In the genomic region with DNA sequence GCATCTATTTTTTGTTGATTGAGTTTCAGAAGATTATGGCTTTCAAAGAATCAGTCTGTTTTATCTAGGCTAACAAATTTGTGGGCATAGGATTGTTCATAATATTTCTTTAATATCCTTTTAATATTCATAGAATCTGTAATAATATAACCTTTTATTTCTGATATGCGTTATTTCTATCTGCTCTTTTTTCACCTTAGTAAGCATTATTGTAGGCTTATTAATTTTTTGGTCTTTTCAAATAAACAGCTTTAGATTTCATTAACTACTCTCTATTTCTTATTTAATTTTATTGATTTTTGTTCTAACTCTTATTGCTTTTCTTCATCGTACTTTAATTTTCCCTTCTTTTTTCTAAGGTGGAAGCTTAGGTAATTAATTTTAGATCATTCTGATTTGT, we compare ENCODE assay signal across 39 cellular contexts.
"Had no signal": no experiment of that assay in that cellular context is flagged by ENCODE, and none has a peak within 500 bp of the region (broad histone marks: within the 10 kb centered on the region; RNA-seq: fewer than 3 reads in every experiment).

No MANE protein-coding gene starts in this region.

- H3K36me3 Mint-ChIP-seq: activated CD4-positive, alpha-beta memory T cell treated with anti-CD3 and anti-CD28 coated beads for 36 hours; activated naive CD8-positive, alpha-beta T cell treated with anti-CD3 and anti-CD28 coated beads, Interleukin-2, amount 10 ng/mL, durations not matched to agents 7 days and 5 days; brain had no signal

- H3K36me3 ChIP-seq: ascending aorta, cardiac muscle cell had no signal

- H3K4me3 Mint-ChIP-seq: activated B cell treated with CpG ODN at 0.5 μM for 24 hours; activated CD4-positive, alpha-beta memory T cell treated with anti-CD3 and anti-CD28 coated beads for 36 hours; activated CD4-positive, alpha-beta T cell treated with anti-CD3 and anti-CD28 coated beads, Interleukin-2, amount 10 ng/mL, durations not matched to agents 24 days and 14 days; activated CD8-positive, alpha-beta T cell treated with anti-CD3 and anti-CD28 coated beads for 36 hours; activated naive CD4-positive, alpha-beta T cell treated with anti-CD3 and anti-CD28 coated beads for 36 hours; activated naive CD8-positive, alpha-beta T cell treated with anti-CD3 and anti-CD28 coated beads, Interleukin-2, amount 10 ng/mL, durations not matched to agents 7 days and 5 days; activated naive CD8-positive, alpha-beta T cell treated with anti-CD3 and anti-CD28 coated beads, Interleukin-2, amount 50 U/mL, for 24 hours; activated T-cell treated with anti-CD3 and anti-CD28 coated beads, Interleukin-2, amount 50 U/mL, for 4 hours; activated T-cell treated with anti-CD3 and anti-CD28 coated beads, Interleukin-2, amount 50 U/mL, for 72 hours; activated T-helper 1 cell treated with anti-CD3 and anti-CD28 coated beads, Interleukin-12 subunit alpha, Interleukin-12 subunit beta, Interleukin-2, Interleukin-4 antibody, amounts not matched to agents 30 ng/mL and 10 ng/mL and 1 ng/mL, durations not matched to agents 14 hours and 24 hours and 36 hours; activated T-helper 17 cell treated with anti-CD3 and anti-CD28 coated beads, Interleukin-2, amount 50 U/mL, for 72 hours; brain; central memory CD8-positive, alpha-beta T cell; T-helper 1 cell treated with Interleukin-12 subunit alpha and Interleukin-12 subunit beta and Interleukin-4 antibody, amounts not matched to agents 30 μg/mL and 1 μg/mL, for 36 hours; T-helper 2 cell treated with Interferon-gamma antibody and Interleukin-4, amounts not matched to agents 5 μg/mL and 100 μg/mL, for 36 hours had no signal

- H3K9me3 ChIP-seq: ascending aorta had no signal

- H3K27ac ChIP-seq: ascending aorta, cardiac muscle cell, VCaP had no signal

- H3K27ac Mint-ChIP-seq: activated B cell treated with CpG ODN at 0.5 μM for 24 hours; activated CD4-positive, alpha-beta memory T cell treated with anti-CD3 and anti-CD28 coated beads for 36 hours; activated CD4-positive, alpha-beta T cell treated with anti-CD3 and anti-CD28 coated beads, Interleukin-2, amount 10 ng/mL, durations not matched to agents 24 days and 14 days; activated CD8-positive, alpha-beta T cell treated with anti-CD3 and anti-CD28 coated beads for 36 hours; activated naive CD4-positive, alpha-beta T cell treated with anti-CD3 and anti-CD28 coated beads for 36 hours; activated naive CD4-positive, alpha-beta T cell treated with anti-CD3 and anti-CD28 coated beads, Interleukin-2, amount 50 U/mL, for 72 hours; activated naive CD8-positive, alpha-beta T cell treated with anti-CD3 and anti-CD28 coated beads, Interleukin-2, amount 10 ng/mL, durations not matched to agents 7 days and 5 days; activated naive CD8-positive, alpha-beta T cell treated with anti-CD3 and anti-CD28 coated beads, Interleukin-2, amount 50 U/mL, for 24 hours; activated T-cell treated with anti-CD3 and anti-CD28 coated beads, Interleukin-2, amount 50 U/mL, for 72 hours; activated T-helper 1 cell treated with anti-CD3 and anti-CD28 coated beads, Interleukin-12 subunit alpha, Interleukin-12 subunit beta, Interleukin-2, Interleukin-4 antibody, amounts not matched to agents 30 ng/mL and 10 ng/mL and 1 ng/mL, durations not matched to agents 14 hours and 24 hours and 36 hours; activated T-helper 17 cell treated with anti-CD3 and anti-CD28 coated beads, Interleukin-2, amount 50 U/mL, for 72 hours; brain; T-helper 1 cell treated with Interleukin-12 subunit alpha and Interleukin-12 subunit beta and Interleukin-4 antibody, amounts not matched to agents 30 μg/mL and 1 μg/mL, for 36 hours; T-helper 2 cell treated with Interferon-gamma antibody and Interleukin-4, amounts not matched to agents 5 μg/mL and 100 μg/mL, for 36 hours had no signal

- H3K4me1 ChIP-seq: ascending aorta had no signal

- FAIRE-seq: bronchial epithelial cell, TTC549 had no signal

- H3K27me3 ChIP-seq: ascending aorta, cardiac muscle cell had no signal

- H3K9me3 Mint-ChIP-seq: activated CD4-positive, alpha-beta T cell treated with anti-CD3 and anti-CD28 coated beads, Interleukin-2, amount 10 ng/mL, durations not matched to agents 24 days and 14 days had no signal

- H3K4me1 Mint-ChIP-seq: activated B cell treated with CpG ODN at 0.5 μM for 24 hours; activated CD4-positive, alpha-beta T cell treated with anti-CD3 and anti-CD28 coated beads, Interleukin-2, amount 10 ng/mL, durations not matched to agents 24 days and 14 days; activated naive CD8-positive, alpha-beta T cell treated with anti-CD3 and anti-CD28 coated beads, Interleukin-2, amount 10 ng/mL, durations not matched to agents 7 days and 5 days; activated naive CD8-positive, alpha-beta T cell treated with anti-CD3 and anti-CD28 coated beads, Interleukin-2, amount 50 U/mL, for 24 hours; activated T-helper 17 cell treated with anti-CD3 and anti-CD28 coated beads, Interleukin-2, amount 50 U/mL, for 72 hours; brain; central memory CD8-positive, alpha-beta T cell had no signal

- DNase-seq: activated B cell treated with CpG ODN at 0.5 μM for 24 hours; activated CD4-positive, alpha-beta memory T cell treated with anti-CD3 and anti-CD28 coated beads for 36 hours; activated CD4-positive, alpha-beta T cell treated with anti-CD3 and anti-CD28 coated beads for 4 hours; activated CD4-positive, alpha-beta T cell treated with anti-CD3 and anti-CD28 coated beads, Interleukin-2, amount 10 ng/mL, durations not matched to agents 24 days and 14 days; activated CD4-positive, alpha-beta T cell treated with anti-CD3 and anti-CD28 coated beads, Interleukin-2, amount 50 U/mL, for 1 hour; activated CD4-positive, alpha-beta T cell treated with anti-CD3 and anti-CD28 coated beads, Interleukin-2, amount 50 U/mL, for 4 hours; activated CD4-positive, CD25-positive, alpha-beta regulatory T cell treated with anti-CD3 and anti-CD28 coated beads, Interleukin-2, amount 50 U/mL, for 72 hours; activated CD8-positive, alpha-beta memory T cell treated with anti-CD3 and anti-CD28 coated beads, Interleukin-2, amount 50 U/mL, for 4 hours; activated CD8-positive, alpha-beta T cell treated with anti-CD3 and anti-CD28 coated beads for 36 hours; activated effector memory CD4-positive, alpha-beta T cell treated with anti-CD3 and anti-CD28 coated beads, Interleukin-2, amount 50 U/mL, for 16 hours; activated gamma-delta T cell treated with Interleukin-2 at 50 U/mL for 16 hours; activated naive CD4-positive, alpha-beta T cell; activated naive CD4-positive, alpha-beta T cell treated with anti-CD3 and anti-CD28 coated beads for 36 hours; activated naive CD4-positive, alpha-beta T cell treated with anti-CD3 and anti-CD28 coated beads, Interleukin-2, amount 50 U/mL, for 16 hours; activated naive CD8-positive, alpha-beta T cell treated with anti-CD3 and anti-CD28 coated beads, Interleukin-2, amount 10 ng/mL, durations not matched to agents 7 days and 5 days; activated naive CD8-positive, alpha-beta T cell treated with anti-CD3 and anti-CD28 coated beads, Interleukin-2, amount 50 U/mL, for 24 hours; activated T-cell treated with anti-CD3 and anti-CD28 coated beads for 4 hours; activated T-cell treated with anti-CD3 and anti-CD28 coated beads, Interleukin-2, amount 50 U/mL, for 1 hour; activated T-cell treated with anti-CD3 and anti-CD28 coated beads, Interleukin-2, amount 50 U/mL, for 4 hours; activated T-cell treated with anti-CD3 and anti-CD28 coated beads, Interleukin-2, amount 50 U/mL, for 72 hours; amygdala; anterior cingulate cortex; caudate nucleus; cerebellar nuclear complex; T-helper 1 cell; T-helper 2 cell; T-helper 9 cell had no signal

- H3K27me3 Mint-ChIP-seq: activated B cell treated with CpG ODN at 0.5 μM for 24 hours; activated CD4-positive, alpha-beta memory T cell treated with anti-CD3 and anti-CD28 coated beads for 36 hours; activated CD4-positive, alpha-beta T cell treated with anti-CD3 and anti-CD28 coated beads, Interleukin-2, amount 10 ng/mL, durations not matched to agents 24 days and 14 days; activated CD8-positive, alpha-beta T cell treated with anti-CD3 and anti-CD28 coated beads for 36 hours; activated naive CD8-positive, alpha-beta T cell treated with anti-CD3 and anti-CD28 coated beads, Interleukin-2, amount 10 ng/mL, durations not matched to agents 7 days and 5 days; activated naive CD8-positive, alpha-beta T cell treated with anti-CD3 and anti-CD28 coated beads, Interleukin-2, amount 50 U/mL, for 24 hours; activated T-helper 17 cell treated with anti-CD3 and anti-CD28 coated beads, Interleukin-2, amount 50 U/mL, for 72 hours; central memory CD8-positive, alpha-beta T cell had no signal

- ATAC-seq: activated CD8-positive, alpha-beta T cell treated with anti-CD3 and anti-CD28 coated beads for 36 hours; activated naive CD4-positive, alpha-beta T cell treated with anti-CD3 and anti-CD28 coated beads, Interleukin-2, amount 50 U/mL, for 72 hours; activated naive CD8-positive, alpha-beta T cell treated with anti-CD3 and anti-CD28 coated beads, Interleukin-2, amount 50 U/mL, for 24 hours; activated T-cell treated with anti-CD3 and anti-CD28 coated beads, Interleukin-2, amount 50 U/mL, for 4 hours; activated T-cell treated with anti-CD3 and anti-CD28 coated beads, Interleukin-2, amount 50 U/mL, for 72 hours; activated T-helper 17 cell treated with anti-CD3 and anti-CD28 coated beads, Interleukin-2, amount 50 U/mL, for 72 hours had no signal

- H3K4me3 ChIP-seq: ascending aorta, cardiac muscle cell had no signal
